Comparison of ENCODE assay signal across 18 cellular contexts in genomic region chr1:168396940-168397680, GRCh38.
DNase-seq lines count a peak whose midpoint lies in the region; ATAC-seq and TF ChIP-seq lines count a peak whose summit lies in the region.
"Had no signal": no experiment of that assay in that cellular context is flagged by ENCODE, and none has a peak within 500 bp of the region (broad histone marks: within the 10 kb centered on the region; RNA-seq: fewer than 3 reads in every experiment).

No MANE protein-coding gene starts in this region.

- H3K4me1 Mint-ChIP-seq in T-helper 17 cell (peaks cover 23% of the 10 kb centered on the region), mesothelial cell of epicardium (peaks cover 34% of the 10 kb centered on the region)

- no peaks in the 10 kb centered on the region for H3K9me3 ChIP-seq in T-helper 17 cell (ENCODE audit: control insufficient read depth, low read length, poor library complexity, severe bottlenecking)

- no peak for TF ChIP-seq CTCF in mesothelial cell of epicardium (IDR thresholded peaks at IDR 0.05; ENCODE audit: unreplicated experiment)
- TF ChIP-seq CTCF in GM10248 (IDR thresholded peaks at IDR 0.05; ENCODE audit: control extremely low read depth, extremely low read depth, low read depth, missing control alignments) = no peak

- H3K9me3 Mint-ChIP-seq in mesothelial cell of epicardium = no peaks in the 10 kb centered on the region

- no peak for ATAC-seq in T-helper 17 cell
- ATAC-seq in GM18520 (IDR thresholded peaks at IDR 0.05; ENCODE audit: unreplicated experiment) = no peak

- DNase-seq in DMS79 (lab: John Stamatoyannopoulos, UW) (peak; percentile 10), DMS79 treated with DMSO at 0.1 percent for 48 hours (lab: John Stamatoyannopoulos, UW) (no peak), NCI-H446 (lab: John Stamatoyannopoulos, UW) (peak; percentile 37 to 54), T-helper 17 cell (no peak), mesothelial cell of epicardium (ENCODE audit: low spot score in 2 of 2, unreplicated experiment in 2 of 2) (no peak), GM10248 (ENCODE audit: extremely low spot score) (no peak)
- no peak for DNase-seq in activated CD4-positive, CD25-positive, alpha-beta regulatory T cell (lab: John Stamatoyannopoulos, UW)
- DNase-seq: C1 segment of cervical spinal cord; GDM1; GOT3; KG1; MM.1S; NCI-H1105; NCI-H2171 treated with DMSO at 0.1 percent for 48 hours; NCI-H526; NK-92 treated with Interleukin-12 subunit alpha and Interleukin-12 subunit beta, amount 100 ng/mL, for 24 hours; SHP77 treated with DMSO at 0.1 percent for 48 hours had no signal

- POLR2A ChIA-PET in GM10248 (lab: Yijun Ruan, JAX) = no interaction called here

- CTCF ChIA-PET in GM10248 (lab: Yijun Ruan, JAX) = interaction anchor here (0.7 kb wide), 1 partner anchor 737 kb away, joined by 3 read pairs; no protein-coding TSS in a partner anchor

- H3K36me3 Mint-ChIP-seq in T-helper 17 cell (ENCODE audit: low read depth) (peaks cover 2% of the 10 kb centered on the region), mesothelial cell of epicardium (no peaks in the 10 kb centered on the region)

- H3K27ac Mint-ChIP-seq in T-helper 17 cell = peak overlapping the region; percentile 14
- H3K27ac Mint-ChIP-seq in mesothelial cell of epicardium = peak overlapping the region; percentile 52

- H3K27me3 Mint-ChIP-seq in T-helper 17 cell (peaks cover 12% of the 10 kb centered on the region), mesothelial cell of epicardium (ENCODE audit: low read depth) (no peaks in the 10 kb centered on the region)

- H3K4me3 Mint-ChIP-seq in T-helper 17 cell (no peak overlapping the region), mesothelial cell of epicardium (no peak overlapping the region)

Comparison
In these comparisons a context has a peak if more than half of its experiments do, and no peak if none do; other contexts are left out.
1. DNase-seq: peak in DMS79 (single experiment) and NCI-H446 (2 of 2); none in DMS79 treated with DMSO at 0.1 percent for 48 hours (single experiment), T-helper 17 cell (0 of 3), mesothelial cell of epicardium (0 of 2), GM10248 (single experiment) and activated CD4-positive, CD25-positive, alpha-beta regulatory T cell (0 of 4).